Comparison of ENCODE assay signal across 19 cellular contexts in genomic region chr13:20528451-20528850, GRCh38. TPM values are rescaled to one million over a fixed set of nuclear protein-coding genes. Genes with fewer than 3 reads are reported as not detected.
DNase-seq lines count a peak whose midpoint lies in the region; ATAC-seq and TF ChIP-seq lines count a peak whose summit lies in the region.
"Had no signal": no experiment of that assay in that cellular context is flagged by ENCODE, and none has a peak within 500 bp of the region (broad histone marks: within the 10 kb centered on the region; RNA-seq: fewer than 3 reads in every experiment).

No MANE protein-coding gene starts in this region.

- H3K27ac ChIP-seq in left ventricle myocardium inferior (replicated peaks) = no peak overlapping the region
- no peak overlapping the region for H3K27ac ChIP-seq in coronary artery
- H3K27ac ChIP-seq in ascending aorta = no peak overlapping the region
- H3K27ac ChIP-seq: left lung, vagina had no signal

- H3K27me3 Mint-ChIP-seq in activated naive CD8-positive, alpha-beta T cell treated with anti-CD3 and anti-CD28 coated beads, Interleukin-2, amount 50 U/mL, for 24 hours = peaks cover 2% of the 10 kb centered on the region
- peaks cover 15% of the 10 kb centered on the region for H3K27me3 Mint-ChIP-seq in activated naive CD8-positive, alpha-beta T cell treated with anti-CD3 and anti-CD28 coated beads for 36 hours
- H3K27me3 Mint-ChIP-seq: activated B cell treated with CpG ODN at 0.5 μM for 24 hours had no signal

- H3K9me3 Mint-ChIP-seq in activated naive CD8-positive, alpha-beta T cell treated with anti-CD3 and anti-CD28 coated beads, Interleukin-2, amount 50 U/mL, for 24 hours = no peaks in the 10 kb centered on the region
- no peaks in the 10 kb centered on the region for H3K9me3 Mint-ChIP-seq in activated naive CD8-positive, alpha-beta T cell treated with anti-CD3 and anti-CD28 coated beads for 36 hours

- intact Hi-C loops in left ventricle myocardium inferior (cut with micrococcal nuclease) = no loop called here
- intact Hi-C loops in ascending aorta (cut with DNase I) = no loop called here

- ATAC-seq in activated naive CD8-positive, alpha-beta T cell treated with anti-CD3 and anti-CD28 coated beads, Interleukin-2, amount 50 U/mL, for 24 hours = no peak
- ATAC-seq in GM18907 (IDR thresholded peaks at IDR 0.05; ENCODE audit: unreplicated experiment) (peak; percentile 39), HG03354 (IDR thresholded peaks at IDR 0.05; ENCODE audit: poor library complexity, severe bottlenecking, unreplicated experiment) (peak; percentile 37)
- ATAC-seq: left lung; stimulated activated naive CD8-positive, alpha-beta T cell treated with anti-CD3 and anti-CD28 coated beads, Interleukin-15, amount 100 ng/mL, for 72 hours had no signal

- TF ChIP-seq CTCF in left ventricle myocardium inferior (IDR thresholded peaks at IDR 0.05; ENCODE audit: borderline replicate concordance) (no peak), coronary artery (IDR thresholded peaks at IDR 0.05) (no peak), ascending aorta (IDR thresholded peaks at IDR 0.05) (no peak)

- H3K4me3 ChIP-seq in left ventricle myocardium inferior (no peak overlapping the region), coronary artery (no peak overlapping the region), ascending aorta (no peak overlapping the region)
- H3K4me3 ChIP-seq: left lung, vagina had no signal

- H3K36me3 ChIP-seq in left ventricle myocardium inferior (no peaks in the 10 kb centered on the region), ascending aorta (no peaks in the 10 kb centered on the region)
- H3K36me3 ChIP-seq: left lung, vagina had no signal

- H3K27me3 ChIP-seq in left ventricle myocardium inferior (ENCODE audit: low read depth) = no peaks in the 10 kb centered on the region
- H3K27me3 ChIP-seq in ascending aorta = no peaks in the 10 kb centered on the region
- H3K27me3 ChIP-seq: left lung, vagina had no signal

- no peak overlapping the region for H3K4me3 Mint-ChIP-seq in activated naive CD8-positive, alpha-beta T cell treated with anti-CD3 and anti-CD28 coated beads, Interleukin-2, amount 50 U/mL, for 24 hours
- H3K4me3 Mint-ChIP-seq in activated naive CD8-positive, alpha-beta T cell treated with anti-CD3 and anti-CD28 coated beads for 36 hours = no peak overlapping the region
- H3K4me3 Mint-ChIP-seq: activated B cell treated with CpG ODN at 0.5 μM for 24 hours; H9; stimulated activated naive CD8-positive, alpha-beta T cell treated with anti-CD3 and anti-CD28 coated beads, Interleukin-15, amount 100 ng/mL, for 72 hours had no signal

- H3K4me1 ChIP-seq in left ventricle myocardium inferior (peaks cover 27% of the 10 kb centered on the region), ascending aorta (peaks cover 0 to 6% of the 10 kb centered on the region in 2 donors)

- H3K27ac Mint-ChIP-seq in activated naive CD8-positive, alpha-beta T cell treated with anti-CD3 and anti-CD28 coated beads, Interleukin-2, amount 50 U/mL, for 24 hours = no peak overlapping the region
- no peak overlapping the region for H3K27ac Mint-ChIP-seq in activated naive CD8-positive, alpha-beta T cell treated with anti-CD3 and anti-CD28 coated beads for 36 hours
- H3K27ac Mint-ChIP-seq: activated B cell treated with CpG ODN at 0.5 μM for 24 hours, H9 had no signal

- no peaks in the 10 kb centered on the region for H3K36me3 Mint-ChIP-seq in activated naive CD8-positive, alpha-beta T cell treated with anti-CD3 and anti-CD28 coated beads, Interleukin-2, amount 50 U/mL, for 24 hours (ENCODE audit: low read depth)
- no peaks in the 10 kb centered on the region for H3K36me3 Mint-ChIP-seq in activated naive CD8-positive, alpha-beta T cell treated with anti-CD3 and anti-CD28 coated beads for 36 hours

- no peaks in the 10 kb centered on the region for H3K9me3 ChIP-seq in left ventricle myocardium inferior (replicated peaks)
- no peaks in the 10 kb centered on the region for H3K9me3 ChIP-seq in ascending aorta
- H3K9me3 ChIP-seq: left lung, vagina had no signal

- peaks cover 31% of the 10 kb centered on the region for H3K4me1 Mint-ChIP-seq in activated naive CD8-positive, alpha-beta T cell treated with anti-CD3 and anti-CD28 coated beads, Interleukin-2, amount 50 U/mL, for 24 hours
- peaks cover 20% of the 10 kb centered on the region for H3K4me1 Mint-ChIP-seq in activated naive CD8-positive, alpha-beta T cell treated with anti-CD3 and anti-CD28 coated beads for 36 hours

- peak; percentile 6 for DNase-seq in activated naive CD8-positive, alpha-beta T cell treated with anti-CD3 and anti-CD28 coated beads, Interleukin-2, amount 50 U/mL, for 24 hours
- DNase-seq in activated naive CD8-positive, alpha-beta T cell treated with anti-CD3 and anti-CD28 coated beads for 36 hours = no peak
- peak; percentile 3 to 24 for DNase-seq in stimulated activated CD4-positive, alpha-beta T cell treated with anti-CD3 and anti-CD28 coated beads, Interleukin-4, amount 100 ng/mL, for 48 hours (ENCODE audit: low read depth in 2 of 2)
- DNase-seq in left ventricle myocardium inferior = no peak
- no peak for DNase-seq in coronary artery (ENCODE audit: low spot score)
- no peak for DNase-seq in ascending aorta (ENCODE audit: low spot score in 2 of 2)
- DNase-seq: activated B cell treated with CpG ODN at 0.5 μM for 24 hours; anterior cingulate cortex; foreskin melanocyte; GDM1; H9; KG1; left lung; NCI-H1092; NCI-H2171 treated with DMSO at 0.1 percent for 48 hours; stimulated activated naive CD8-positive, alpha-beta T cell treated with anti-CD3 and anti-CD28 coated beads, Interleukin-15, amount 100 ng/mL, for 72 hours had no signal

RNA-seq across cellular contexts. Expression of gene CRYL1, which starts 2.8 kb away (rescaled TPM):
- 1 to 10 TPM; 5.0 to 5.2 TPM for total RNA-seq in activated naive CD8-positive, alpha-beta T cell treated with anti-CD3 and anti-CD28 coated beads for 36 hours
- total RNA-seq in left ventricle myocardium inferior (20.5 TPM), ascending aorta (13.1 TPM)

RNA-seq across cellular contexts. Expression of gene IFT88, which starts 38.5 kb away (rescaled TPM):
- 1 to 10 TPM; 3.9 to 4.0 TPM for total RNA-seq in activated naive CD8-positive, alpha-beta T cell treated with anti-CD3 and anti-CD28 coated beads for 36 hours
- total RNA-seq in left ventricle myocardium inferior (8.1 TPM), ascending aorta (4.9 TPM)

Comparison
In these comparisons a context has a peak if more than half of its experiments do, and no peak if none do; other contexts are left out.
1. DNase-seq: peak in activated naive CD8-positive, alpha-beta T cell treated with anti-CD3 and anti-CD28 coated beads, Interleukin-2, amount 50 U/mL, for 24 hours (single experiment) and stimulated activated CD4-positive, alpha-beta T cell treated with anti-CD3 and anti-CD28 coated beads, Interleukin-4, amount 100 ng/mL, for 48 hours (2 of 2); none in activated naive CD8-positive, alpha-beta T cell treated with anti-CD3 and anti-CD28 coated beads for 36 hours (single experiment), left ventricle myocardium inferior (single experiment), coronary artery (single experiment) and ascending aorta (0 of 2).